Comparison of ENCODE assay signal across 10 cellular contexts in genomic region chr17:78415821-78416301, GRCh38. TPM values are rescaled to one million over a fixed set of nuclear protein-coding genes. Genes with fewer than 3 reads are reported as not detected.
DNase-seq lines count a peak whose midpoint lies in the region; ATAC-seq, FAIRE-seq and TF ChIP-seq lines count a peak whose summit lies in the region.
"Had no signal": no experiment of that assay in that cellular context is flagged by ENCODE, and none has a peak within 500 bp of the region (broad histone marks: within the 10 kb centered on the region; RNA-seq: fewer than 3 reads in every experiment).

No MANE protein-coding gene starts in this region.

- peaks cover 27 to 67% (median 51%) of the 10 kb centered on the region in 4 donors for H3K4me1 Mint-ChIP-seq in naive thymus-derived CD8-positive, alpha-beta T cell

- WGBS in liver, result 68% methylated on average over 10 of the region's 10 CpGs
- 97% methylated on average over 10 of the region's 10 CpGs for WGBS in HepG2 (ENCODE audit: low lambda C conversion rate)

- DNase-seq in HepG2 (ENCODE audit: low spot score), result no peak
- DNase-seq in naive thymus-derived CD8-positive, alpha-beta T cell, result no peak
- no peak for DNase-seq in SHP77 treated with DMSO at 0.1 percent for 48 hours (lab: John Stamatoyannopoulos, UW)
- no peak for DNase-seq in epidermal melanocyte (ENCODE audit: insufficient read length, low spot score)
- DNase-seq: OCI-M1; stimulated activated naive CD4-positive, alpha-beta T cell treated with Interleukin-2 at 50 U/mL for 16 hours had no signal

- POLR2A ChIA-PET in HepG2 (lab: Yijun Ruan, JAX), result interaction anchor here (0.9 kb wide), 1 partner anchor 42 kb away, joined by 4 read pairs; no protein-coding TSS in a partner anchor
- POLR2A ChIA-PET in naive thymus-derived CD8-positive, alpha-beta T cell (lab: Charles Lee), result interaction anchor here (0.7 kb wide), 1 partner anchor 73 kb away, joined by 3 read pairs; no protein-coding TSS in a partner anchor

- ATAC-seq in HepG2 (no peak), GM19463 (IDR thresholded peaks at IDR 0.05; ENCODE audit: unreplicated experiment) (no peak), HG03354 (IDR thresholded peaks at IDR 0.05; ENCODE audit: poor library complexity, severe bottlenecking, unreplicated experiment) (no peak)
- ATAC-seq in naive thymus-derived CD8-positive, alpha-beta T cell, result no peak

- no peak overlapping the region for H3K4me2 ChIP-seq in HepG2 (ENCODE audit: low read depth, low read length)

- H3K4me1 ChIP-seq in liver (ENCODE audit: control insufficient read depth in 4 of 4, insufficient read depth in 4 of 4, low read length in 3 of 4) (peaks cover 0 to 4% (median 0%) of the 10 kb centered on the region in 4 donors), HepG2 (ENCODE audit: insufficient read depth, low read length) (peaks cover 12% of the 10 kb centered on the region)

- no peaks in the 10 kb centered on the region for H3K9me3 Mint-ChIP-seq in naive thymus-derived CD8-positive, alpha-beta T cell

- H3K9ac ChIP-seq in liver (ENCODE audit: low read depth in 1 of 2, low read length in 2 of 2) (peak overlapping the region in 1 of 2 donors; percentile 48), HepG2 (ENCODE audit: insufficient read depth, low read depth, low read length) (no peak overlapping the region)

- in situ Hi-C loops in HepG2 (cut with HindIII; ENCODE audit: extremely low pct_ligation_motif_present, low pct_unique_long_range_greater_than_20kb), result no loop called here

- H3K79me2 ChIP-seq in HepG2 (ENCODE audit: insufficient read depth, low read length), result no peaks in the 10 kb centered on the region

- H3K27me3 ChIP-seq in liver (ENCODE audit: control insufficient read depth in 4 of 4, insufficient read depth in 4 of 4, low read length in 3 of 4) (no peaks in the 10 kb centered on the region), HepG2 (ENCODE audit: control insufficient read depth in 1 of 2, insufficient read depth in 2 of 2, low read length in 2 of 2) (no peaks in the 10 kb centered on the region)

- no peak overlapping the region for H2AFZ ChIP-seq in HepG2 (ENCODE audit: low read length)

- H3K9me3 ChIP-seq in liver (ENCODE audit: control insufficient read depth in 4 of 4, low read length in 3 of 4) (no peaks in the 10 kb centered on the region), HepG2 (ENCODE audit: low read length) (no peaks in the 10 kb centered on the region)

- peak overlapping the region in 1 of 10 donors; percentile 22 for H3K4me3 Mint-ChIP-seq in naive thymus-derived CD8-positive, alpha-beta T cell

- no peak for TF ChIP-seq CTCF in liver (IDR thresholded peaks at IDR 0.05; ENCODE audit: low read depth, low read length, missing input control)
- TF ChIP-seq CTCF in HepG2 (CRISPR knock-in tag; IDR thresholded peaks at IDR 0.05), result no peak

- no peaks in the 10 kb centered on the region for H3K27me3 Mint-ChIP-seq in naive thymus-derived CD8-positive, alpha-beta T cell

- H3K27ac Mint-ChIP-seq in naive thymus-derived CD8-positive, alpha-beta T cell, result peak overlapping the region in 9 of 10 donors; percentile 47 to 99 (median 88)

- peaks cover 22% of the 10 kb centered on the region for H4K20me1 ChIP-seq in HepG2 (ENCODE audit: insufficient read depth, low read length)

- TF ChIP-seq EP300 in HepG2 (IDR thresholded peaks at IDR 0.05; ENCODE audit: low read depth in 2 of 2, low read length in 2 of 2), result no peak
- no peak for TF ChIP-seq EP300 in HepG2 (CRISPR knock-in tag; IDR thresholded peaks at IDR 0.05; ENCODE audit: borderline replicate concordance)

- H3K4me3 ChIP-seq in liver (ENCODE audit: low read depth in 1 of 3, low read length in 3 of 3), result no peak overlapping the region
- H3K4me3 ChIP-seq in HepG2 (replicated peaks in 1 of 3; ENCODE audit: insufficient read depth in 1 of 3, low read depth in 2 of 3, low read length in 3 of 3), result no peak overlapping the region

- H3K27ac ChIP-seq in liver (ENCODE audit: low read depth in 1 of 2, low read length in 2 of 2) (peak overlapping the region; percentile 75 to 78), HepG2 (ENCODE audit: extremely low read length, insufficient read depth, low read length) (no peak overlapping the region), cingulate gyrus (ENCODE audit: low read depth, low read length) (peak overlapping the region; percentile 84)

- H3K36me3 Mint-ChIP-seq in naive thymus-derived CD8-positive, alpha-beta T cell, result peaks cover 4 to 31% (median 6%) of the 10 kb centered on the region in 3 donors

- TF ChIP-seq RAD21 in liver (IDR thresholded peaks at IDR 0.05) (no peak), HepG2 (CRISPR knock-in tag; IDR thresholded peaks at IDR 0.05) (no peak)

- CTCF ChIA-PET in HepG2 (lab: Yijun Ruan, JAX; ENCODE audit: low intra/inter-chr PET ratio, low total read pairs), result no interaction called here

- no peak for TF ChIP-seq POLR2A in HepG2 (IDR thresholded peaks at IDR 0.05; ENCODE audit: insufficient read depth in 1 of 2, low read depth in 2 of 2, low read length in 2 of 2)

- H3K36me3 ChIP-seq in liver (ENCODE audit: control insufficient read depth in 4 of 4, insufficient read depth in 3 of 4, low read depth in 1 of 4, low read length in 3 of 4) (peaks cover 0 to 9% (median 6%) of the 10 kb centered on the region in 4 donors), HepG2 (replicated peaks in 1 of 2; ENCODE audit: control insufficient read depth in 1 of 2, insufficient read depth in 2 of 2, low read length in 2 of 2) (peaks cover 20 to 47% of the 10 kb centered on the region in 2 experiments)

- intact Hi-C loops in HepG2 (cut with micrococcal nuclease; ENCODE audit: unreplicated experiment), result no loop called here

- FAIRE-seq in HepG2 (lab: Jason Lieb, UNC), result no peak

- BruUV-seq in HepG2 (replicated peaks; lab: Mats Ljungman, UMichigan), result no TSS peak

TF ChIP-seq in HepG2, 621 proteins besides CTCF, POLR2A, EP300 and RAD21 (continues in another document):
- TF ChIP-seq ATF1 (CRISPR knock-in tag; IDR thresholded peaks at IDR 0.05) (no peak), KLF12 (CRISPR knock-in tag; IDR thresholded peaks at IDR 0.05; ENCODE audit: borderline replicate concordance) (no peak), FOXO1 (CRISPR knock-in tag; IDR thresholded peaks at IDR 0.05) (no peak), PAF1 (CRISPR knock-in tag; IDR thresholded peaks at IDR 0.05) (no peak)

RNA-seq across cellular contexts. Expression of gene PGS1, which starts 37.4 kb away (rescaled TPM):
- total RNA-seq in liver (10 to 100 TPM; 13.5 to 24.1 TPM), HepG2 (2016; rRNA removed; fragmentation: Illumina TruSeq; extraction: Trizol) (18.8 and 25.9 TPM in 2 replicates)
- polyA plus RNA-seq in liver (10 to 100 TPM in 1 of 2 donors, 1 to 10 TPM in 1; 8.1 to 10.9 TPM), HepG2 (2011; rRNA removed) (31.5 and 42.3 TPM in 2 replicates)
- total RNA-seq in HepG2 (2016; cell fraction: cytosol; rRNA removed; fragmentation: Illumina TruSeq; extraction: Trizol; ENCODE audit: low read depth), result 10.8 and 10.9 TPM in 2 replicates
- total RNA-seq in HepG2 (2016; cell fraction: insoluble cytoplasmic fraction; rRNA removed; fragmentation: Illumina TruSeq; extraction: Trizol), result 14.8 and 27.5 TPM in 2 replicates
- 11.3 and 11.9 TPM in 2 replicates for total RNA-seq in HepG2 (2016; cell fraction: membrane; rRNA removed; fragmentation: Illumina TruSeq; extraction: Trizol)
- 27.4 and 30.7 TPM in 2 replicates for total RNA-seq in HepG2 (2016; cell fraction: nucleus; rRNA removed; fragmentation: Illumina TruSeq; extraction: Trizol)
- 30.6 and 33.0 TPM in 2 replicates for polyA plus RNA-seq in HepG2 (2011; cell fraction: cytosol; rRNA removed)
- 151 and 153 TPM in 2 replicates for polyA plus RNA-seq in HepG2 (2011; cell fraction: nucleus; rRNA removed)
- polyA plus RNA-seq in HepG2 (2012), result 18.3 and 27.7 TPM in 2 replicates
- 2.9 and 3.9 TPM in 2 replicates for polyA plus RNA-seq in HepG2 (2016; cell fraction: cytosol; fragmentation: Illumina TruSeq; extraction: Trizol; ENCODE audit: low read depth)
- polyA plus RNA-seq in HepG2 (2016; cell fraction: insoluble cytoplasmic fraction; fragmentation: Illumina TruSeq; extraction: Trizol; ENCODE audit: low read depth), result 12.8 and 16.5 TPM in 2 replicates
- polyA plus RNA-seq in HepG2 (2016; cell fraction: membrane; fragmentation: Illumina TruSeq; extraction: Trizol; ENCODE audit: low read depth), result 6.1 and 6.7 TPM in 2 replicates
- 50.4 and 56.8 TPM in 2 replicates for polyA plus RNA-seq in HepG2 (2016; cell fraction: nucleus; fragmentation: Illumina TruSeq; extraction: Trizol; ENCODE audit: insufficient read depth, low read depth)
- polyA minus RNA-seq in HepG2 (2011; rRNA and poly(A)+ RNA removed; ENCODE audit: low replicate concordance), result 49.2 and 54.3 TPM in 2 replicates
- 13.6 and 15.2 TPM in 2 replicates for polyA minus RNA-seq in HepG2 (2011; cell fraction: cytosol; rRNA and poly(A)+ RNA removed)
- polyA minus RNA-seq in HepG2 (2011; cell fraction: nucleus; rRNA and poly(A)+ RNA removed), result 58.3 and 63.7 TPM in 2 replicates
- total RNA-seq in naive thymus-derived CD8-positive, alpha-beta T cell, result 10 to 100 TPM; 72.5 to 73.4 TPM
- polyA plus RNA-seq in naive thymus-derived CD8-positive, alpha-beta T cell, result 10 to 100 TPM; 24.3 to 46.6 (median 32.7) TPM

RNA-seq across cellular contexts. Expression of gene SOCS3, which starts 56.0 kb away (rescaled TPM):
- total RNA-seq in liver (10 to 100 TPM; 16.1 to 48.0 TPM), HepG2 (2016; rRNA removed; fragmentation: Illumina TruSeq; extraction: Trizol) (0.66 and 0.77 TPM in 2 replicates)
- polyA plus RNA-seq in liver (10 to 100 TPM; 12.2 to 20.5 TPM), HepG2 (2011; rRNA removed) (2.4 and 3.2 TPM in 2 replicates)
- 0.30 and 0.35 TPM in 2 replicates for total RNA-seq in HepG2 (2016; cell fraction: cytosol; rRNA removed; fragmentation: Illumina TruSeq; extraction: Trizol; ENCODE audit: low read depth)
- total RNA-seq in HepG2 (2016; cell fraction: insoluble cytoplasmic fraction; rRNA removed; fragmentation: Illumina TruSeq; extraction: Trizol), result 0.59 and 0.95 TPM in 2 replicates
- 0.83 and 0.93 TPM in 2 replicates for total RNA-seq in HepG2 (2016; cell fraction: membrane; rRNA removed; fragmentation: Illumina TruSeq; extraction: Trizol)
- 0.66 and 1.2 TPM in 2 replicates for total RNA-seq in HepG2 (2016; cell fraction: nucleus; rRNA removed; fragmentation: Illumina TruSeq; extraction: Trizol)
- polyA plus RNA-seq in HepG2 (2011; cell fraction: cytosol; rRNA removed), result 2.4 and 2.6 TPM in 2 replicates
- polyA plus RNA-seq in HepG2 (2011; cell fraction: nucleus; rRNA removed), result 4.1 and 5.9 TPM in 2 replicates
- polyA plus RNA-seq in HepG2 (2012), result 0.94 and 3.5 TPM in 2 replicates
- polyA plus RNA-seq in HepG2 (2016; cell fraction: cytosol; fragmentation: Illumina TruSeq; extraction: Trizol; ENCODE audit: low read depth), result 0.05 and 0.10 TPM in 2 replicates
- 0.32 and 0.52 TPM in 2 replicates for polyA plus RNA-seq in HepG2 (2016; cell fraction: insoluble cytoplasmic fraction; fragmentation: Illumina TruSeq; extraction: Trizol; ENCODE audit: low read depth)
- polyA plus RNA-seq in HepG2 (2016; cell fraction: membrane; fragmentation: Illumina TruSeq; extraction: Trizol; ENCODE audit: low read depth), result 0.27 and 0.28 TPM in 2 replicates
- polyA plus RNA-seq in HepG2 (2016; cell fraction: nucleus; fragmentation: Illumina TruSeq; extraction: Trizol; ENCODE audit: insufficient read depth, low read depth), result 1.1 and 1.3 TPM in 2 replicates
- 11.0 and 18.7 TPM in 2 replicates for polyA minus RNA-seq in HepG2 (2011; rRNA and poly(A)+ RNA removed; ENCODE audit: low replicate concordance)
- polyA minus RNA-seq in HepG2 (2011; cell fraction: cytosol; rRNA and poly(A)+ RNA removed), result 6.9 and 7.9 TPM in 2 replicates
- polyA minus RNA-seq in HepG2 (2011; cell fraction: nucleus; rRNA and poly(A)+ RNA removed), result 3.5 and 5.2 TPM in 2 replicates
- 1 to 10 TPM in 1 of 2 experiments, under 1 TPM in 1; 0.86 to 1.0 TPM for total RNA-seq in naive thymus-derived CD8-positive, alpha-beta T cell
- polyA plus RNA-seq in naive thymus-derived CD8-positive, alpha-beta T cell, result 10 to 100 TPM; 21.2 to 43.9 (median 37.3) TPM

Comparison
In these comparisons a context has a peak if more than half of its experiments do, and no peak if none do; other contexts are left out.
1. RNA of gene SOCS3, which starts 56.0 kb away (total RNA-seq): 16.1 to 48.0 TPM in liver; 0.86 to 1.0 TPM in naive thymus-derived CD8-positive, alpha-beta T cell and 0.30 to 1.2 TPM in HepG2; every median in the first group is over 4 times any median in the second.